In the genomic region with DNA sequence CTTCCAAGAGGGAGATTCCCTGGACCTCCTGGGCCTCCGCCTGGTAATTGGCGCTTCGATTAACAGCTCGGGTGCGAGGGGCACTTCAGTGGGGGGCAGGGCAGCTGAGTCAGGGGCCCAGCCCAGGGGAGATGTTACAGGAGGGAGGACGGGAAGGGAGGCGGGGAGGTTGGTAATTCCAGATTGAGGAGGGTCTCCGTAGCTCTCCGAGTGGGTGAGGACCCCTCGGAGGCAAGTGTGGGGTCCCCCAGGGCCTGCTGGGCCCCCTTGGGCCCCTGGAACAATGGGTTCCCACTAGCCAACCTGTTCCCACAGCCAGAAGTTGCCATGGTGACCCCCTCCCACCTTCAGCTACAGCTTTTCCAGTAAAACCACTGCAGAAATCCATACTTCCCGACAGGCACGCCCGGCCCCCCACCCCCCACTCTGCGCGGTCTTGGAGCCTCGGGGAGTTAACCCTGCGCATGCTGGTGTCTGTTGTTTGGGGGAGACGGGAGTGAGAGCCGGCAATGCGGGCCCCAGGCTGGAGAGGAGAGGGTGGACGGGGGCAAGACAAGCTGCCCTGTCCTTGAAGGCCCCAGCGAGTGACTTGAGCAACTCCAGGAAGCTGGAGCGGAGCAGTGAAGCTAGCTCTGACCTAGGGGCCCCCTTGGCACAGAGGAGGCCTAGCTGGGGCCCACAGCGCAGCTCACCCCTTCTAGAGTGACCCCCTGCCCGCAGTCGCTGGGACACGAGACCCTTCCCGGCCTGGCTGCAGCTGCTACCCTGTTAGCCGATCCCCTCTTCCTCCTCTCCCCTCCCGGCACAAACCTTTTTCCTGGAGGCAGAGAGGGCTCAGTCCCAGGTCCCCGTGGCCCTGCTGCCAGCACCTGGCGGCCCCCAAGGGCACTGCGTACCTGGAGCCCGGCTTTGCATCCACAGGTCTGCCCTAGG, we compare ENCODE assay signal across 1 cellular context.
A peak's percentile ranks its signal among the peaks of the same experiment; 100 is the strongest.
TF ChIP-seq lines count a peak whose summit lies in the region.

No MANE protein-coding gene starts in this region.

TF ChIP-seq in HepG2, 621 proteins besides CTCF, POLR2A, EP300 and RAD21:
- TF ChIP-seq, protein P1, sequence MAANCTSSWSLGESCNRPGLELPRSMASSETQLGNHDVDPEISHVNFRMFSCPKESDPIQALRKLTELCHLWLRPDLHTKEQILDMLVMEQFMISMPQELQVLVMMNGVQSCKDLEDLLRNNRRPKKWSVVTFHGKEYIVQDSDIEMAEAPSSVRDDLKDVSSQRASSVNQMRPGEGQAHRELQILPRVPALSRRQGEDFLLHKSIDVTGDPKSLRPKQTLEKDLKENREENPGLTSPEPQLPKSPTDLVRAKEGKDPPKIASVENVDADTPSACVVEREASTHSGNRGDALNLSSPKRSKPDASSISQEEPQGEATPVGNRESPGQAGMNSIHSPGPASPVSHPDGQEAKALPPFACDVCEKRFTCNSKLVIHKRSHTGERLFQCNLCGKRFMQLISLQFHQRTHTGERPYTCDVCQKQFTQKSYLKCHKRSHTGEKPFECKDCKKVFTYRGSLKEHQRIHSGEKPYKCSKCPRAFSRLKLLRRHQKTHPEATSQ (CRISPR knock-in tag; IDR thresholded peaks at IDR 0.05; ENCODE audit: borderline replicate concordance) = no peak
- TF ChIP-seq, protein P2, sequence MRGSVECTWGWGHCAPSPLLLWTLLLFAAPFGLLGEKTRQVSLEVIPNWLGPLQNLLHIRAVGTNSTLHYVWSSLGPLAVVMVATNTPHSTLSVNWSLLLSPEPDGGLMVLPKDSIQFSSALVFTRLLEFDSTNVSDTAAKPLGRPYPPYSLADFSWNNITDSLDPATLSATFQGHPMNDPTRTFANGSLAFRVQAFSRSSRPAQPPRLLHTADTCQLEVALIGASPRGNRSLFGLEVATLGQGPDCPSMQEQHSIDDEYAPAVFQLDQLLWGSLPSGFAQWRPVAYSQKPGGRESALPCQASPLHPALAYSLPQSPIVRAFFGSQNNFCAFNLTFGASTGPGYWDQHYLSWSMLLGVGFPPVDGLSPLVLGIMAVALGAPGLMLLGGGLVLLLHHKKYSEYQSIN (CRISPR knock-in tag; IDR thresholded peaks at IDR 0.05; ENCODE audit: borderline replicate concordance) = no peak
- TF ChIP-seq ZNF652 (CRISPR knock-in tag; IDR thresholded peaks at IDR 0.05; ENCODE audit: borderline replicate concordance, low read depth) (peak; percentile 92), ZNF547 (CRISPR knock-in tag; IDR thresholded peaks at IDR 0.05) (no peak), SOX13 (IDR thresholded peaks at IDR 0.05) (no peak), SOX13 (CRISPR knock-in tag; conservative IDR thresholded peaks at IDR 0.05 in 1 of 2, IDR thresholded peaks at IDR 0.05 in 1 of 2) (peak in 1 of 2 experiments; percentile 26; a peak in 1 of 4 replicates), NFATC3 (CRISPR knock-in tag; IDR thresholded peaks at IDR 0.05) (no peak), ZBTB7A (CRISPR knock-in tag; IDR thresholded peaks at IDR 0.05) (no peak), SOX5 (CRISPR knock-in tag; IDR thresholded peaks at IDR 0.05; ENCODE audit: borderline replicate concordance) (0 out of 2 replicates have a peak, but pooled peaks have one; percentile 9), FLYWCH1 (CRISPR knock-in tag; IDR thresholded peaks at IDR 0.05) (no peak), NFKBIZ (CRISPR knock-in tag; IDR thresholded peaks at IDR 0.05) (0 out of 2 replicates have a peak, but pooled peaks have one; percentile 40), NCOA2 (CRISPR knock-in tag; IDR thresholded peaks at IDR 0.05) (peak; percentile 72), ZNF713 (CRISPR knock-in tag; IDR thresholded peaks at IDR 0.05) (no peak), ZNF772 (CRISPR knock-in tag; IDR thresholded peaks at IDR 0.05) (0 out of 2 replicates have a peak, but pooled peaks have one; percentile 29), ZMAT3 (CRISPR knock-in tag; conservative IDR thresholded peaks at IDR 0.05) (no peak), RFX3 (CRISPR knock-in tag; IDR thresholded peaks at IDR 0.05) (peak; percentile 63), EZH2 (conservative IDR thresholded peaks at IDR 0.05; ENCODE audit: low read depth, low read length) (peak; percentile 85), ZEB1 (IDR thresholded peaks at IDR 0.05; ENCODE audit: insufficient replicate concordance, low read depth) (no peak), ZBTB20 (CRISPR knock-in tag; IDR thresholded peaks at IDR 0.05; ENCODE audit: borderline replicate concordance, low read depth) (no peak), SALL2 (CRISPR knock-in tag; IDR thresholded peaks at IDR 0.05) (no peak), MTF2 (CRISPR knock-in tag; IDR thresholded peaks at IDR 0.05; ENCODE audit: borderline replicate concordance) (peak; percentile 79; the same call in 1 of the 2 replicates), ZNF24 (IDR thresholded peaks at IDR 0.05) (no peak), ZNF510 (CRISPR knock-in tag; IDR thresholded peaks at IDR 0.05; ENCODE audit: low read depth) (no peak), ZNF138 (CRISPR knock-in tag; IDR thresholded peaks at IDR 0.05; ENCODE audit: low read depth) (no peak), YY1 (IDR thresholded peaks at IDR 0.05; ENCODE audit: insufficient read depth, insufficient replicate concordance, low read depth, low read length) (no peak)
- TF ChIP-seq, protein P3, sequence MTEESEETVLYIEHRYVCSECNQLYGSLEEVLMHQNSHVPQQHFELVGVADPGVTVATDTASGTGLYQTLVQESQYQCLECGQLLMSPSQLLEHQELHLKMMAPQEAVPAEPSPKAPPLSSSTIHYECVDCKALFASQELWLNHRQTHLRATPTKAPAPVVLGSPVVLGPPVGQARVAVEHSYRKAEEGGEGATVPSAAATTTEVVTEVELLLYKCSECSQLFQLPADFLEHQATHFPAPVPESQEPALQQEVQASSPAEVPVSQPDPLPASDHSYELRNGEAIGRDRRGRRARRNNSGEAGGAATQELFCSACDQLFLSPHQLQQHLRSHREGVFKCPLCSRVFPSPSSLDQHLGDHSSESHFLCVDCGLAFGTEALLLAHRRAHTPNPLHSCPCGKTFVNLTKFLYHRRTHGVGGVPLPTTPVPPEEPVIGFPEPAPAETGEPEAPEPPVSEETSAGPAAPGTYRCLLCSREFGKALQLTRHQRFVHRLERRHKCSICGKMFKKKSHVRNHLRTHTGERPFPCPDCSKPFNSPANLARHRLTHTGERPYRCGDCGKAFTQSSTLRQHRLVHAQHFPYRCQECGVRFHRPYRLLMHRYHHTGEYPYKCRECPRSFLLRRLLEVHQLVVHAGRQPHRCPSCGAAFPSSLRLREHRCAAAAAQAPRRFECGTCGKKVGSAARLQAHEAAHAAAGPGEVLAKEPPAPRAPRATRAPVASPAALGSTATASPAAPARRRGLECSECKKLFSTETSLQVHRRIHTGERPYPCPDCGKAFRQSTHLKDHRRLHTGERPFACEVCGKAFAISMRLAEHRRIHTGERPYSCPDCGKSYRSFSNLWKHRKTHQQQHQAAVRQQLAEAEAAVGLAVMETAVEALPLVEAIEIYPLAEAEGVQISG (CRISPR knock-in tag; IDR thresholded peaks at IDR 0.05) = no peak
- TF ChIP-seq, protein P4, sequence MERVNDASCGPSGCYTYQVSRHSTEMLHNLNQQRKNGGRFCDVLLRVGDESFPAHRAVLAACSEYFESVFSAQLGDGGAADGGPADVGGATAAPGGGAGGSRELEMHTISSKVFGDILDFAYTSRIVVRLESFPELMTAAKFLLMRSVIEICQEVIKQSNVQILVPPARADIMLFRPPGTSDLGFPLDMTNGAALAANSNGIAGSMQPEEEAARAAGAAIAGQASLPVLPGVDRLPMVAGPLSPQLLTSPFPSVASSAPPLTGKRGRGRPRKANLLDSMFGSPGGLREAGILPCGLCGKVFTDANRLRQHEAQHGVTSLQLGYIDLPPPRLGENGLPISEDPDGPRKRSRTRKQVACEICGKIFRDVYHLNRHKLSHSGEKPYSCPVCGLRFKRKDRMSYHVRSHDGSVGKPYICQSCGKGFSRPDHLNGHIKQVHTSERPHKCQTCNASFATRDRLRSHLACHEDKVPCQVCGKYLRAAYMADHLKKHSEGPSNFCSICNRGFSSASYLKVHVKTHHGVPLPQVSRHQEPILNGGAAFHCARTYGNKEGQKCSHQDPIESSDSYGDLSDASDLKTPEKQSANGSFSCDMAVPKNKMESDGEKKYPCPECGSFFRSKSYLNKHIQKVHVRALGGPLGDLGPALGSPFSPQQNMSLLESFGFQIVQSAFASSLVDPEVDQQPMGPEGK (CRISPR knock-in tag; IDR thresholded peaks at IDR 0.05) = peak; percentile 46; the same call in 1 of the 2 replicates
- TF ChIP-seq, protein P5, sequence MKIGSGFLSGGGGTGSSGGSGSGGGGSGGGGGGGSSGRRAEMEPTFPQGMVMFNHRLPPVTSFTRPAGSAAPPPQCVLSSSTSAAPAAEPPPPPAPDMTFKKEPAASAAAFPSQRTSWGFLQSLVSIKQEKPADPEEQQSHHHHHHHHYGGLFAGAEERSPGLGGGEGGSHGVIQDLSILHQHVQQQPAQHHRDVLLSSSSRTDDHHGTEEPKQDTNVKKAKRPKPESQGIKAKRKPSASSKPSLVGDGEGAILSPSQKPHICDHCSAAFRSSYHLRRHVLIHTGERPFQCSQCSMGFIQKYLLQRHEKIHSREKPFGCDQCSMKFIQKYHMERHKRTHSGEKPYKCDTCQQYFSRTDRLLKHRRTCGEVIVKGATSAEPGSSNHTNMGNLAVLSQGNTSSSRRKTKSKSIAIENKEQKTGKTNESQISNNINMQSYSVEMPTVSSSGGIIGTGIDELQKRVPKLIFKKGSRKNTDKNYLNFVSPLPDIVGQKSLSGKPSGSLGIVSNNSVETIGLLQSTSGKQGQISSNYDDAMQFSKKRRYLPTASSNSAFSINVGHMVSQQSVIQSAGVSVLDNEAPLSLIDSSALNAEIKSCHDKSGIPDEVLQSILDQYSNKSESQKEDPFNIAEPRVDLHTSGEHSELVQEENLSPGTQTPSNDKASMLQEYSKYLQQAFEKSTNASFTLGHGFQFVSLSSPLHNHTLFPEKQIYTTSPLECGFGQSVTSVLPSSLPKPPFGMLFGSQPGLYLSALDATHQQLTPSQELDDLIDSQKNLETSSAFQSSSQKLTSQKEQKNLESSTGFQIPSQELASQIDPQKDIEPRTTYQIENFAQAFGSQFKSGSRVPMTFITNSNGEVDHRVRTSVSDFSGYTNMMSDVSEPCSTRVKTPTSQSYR (CRISPR knock-in tag; IDR thresholded peaks at IDR 0.05; ENCODE audit: borderline replicate concordance) = peak; percentile 83; the same call in 1 of the 2 replicates
